1 cellular context compared by ENCODE assay signal in genomic region chr3:134364061-134364935, GRCh38.
A peak's percentile ranks its signal among the peaks of the same experiment; 100 is the strongest.
TF ChIP-seq lines count a peak whose summit lies in the region.

No MANE protein-coding gene starts in this region.

TF ChIP-seq in HEK293, 187 proteins besides CTCF, POLR2A, EP300 and RAD21 (continued from another document):
- TF ChIP-seq, protein P1, sequence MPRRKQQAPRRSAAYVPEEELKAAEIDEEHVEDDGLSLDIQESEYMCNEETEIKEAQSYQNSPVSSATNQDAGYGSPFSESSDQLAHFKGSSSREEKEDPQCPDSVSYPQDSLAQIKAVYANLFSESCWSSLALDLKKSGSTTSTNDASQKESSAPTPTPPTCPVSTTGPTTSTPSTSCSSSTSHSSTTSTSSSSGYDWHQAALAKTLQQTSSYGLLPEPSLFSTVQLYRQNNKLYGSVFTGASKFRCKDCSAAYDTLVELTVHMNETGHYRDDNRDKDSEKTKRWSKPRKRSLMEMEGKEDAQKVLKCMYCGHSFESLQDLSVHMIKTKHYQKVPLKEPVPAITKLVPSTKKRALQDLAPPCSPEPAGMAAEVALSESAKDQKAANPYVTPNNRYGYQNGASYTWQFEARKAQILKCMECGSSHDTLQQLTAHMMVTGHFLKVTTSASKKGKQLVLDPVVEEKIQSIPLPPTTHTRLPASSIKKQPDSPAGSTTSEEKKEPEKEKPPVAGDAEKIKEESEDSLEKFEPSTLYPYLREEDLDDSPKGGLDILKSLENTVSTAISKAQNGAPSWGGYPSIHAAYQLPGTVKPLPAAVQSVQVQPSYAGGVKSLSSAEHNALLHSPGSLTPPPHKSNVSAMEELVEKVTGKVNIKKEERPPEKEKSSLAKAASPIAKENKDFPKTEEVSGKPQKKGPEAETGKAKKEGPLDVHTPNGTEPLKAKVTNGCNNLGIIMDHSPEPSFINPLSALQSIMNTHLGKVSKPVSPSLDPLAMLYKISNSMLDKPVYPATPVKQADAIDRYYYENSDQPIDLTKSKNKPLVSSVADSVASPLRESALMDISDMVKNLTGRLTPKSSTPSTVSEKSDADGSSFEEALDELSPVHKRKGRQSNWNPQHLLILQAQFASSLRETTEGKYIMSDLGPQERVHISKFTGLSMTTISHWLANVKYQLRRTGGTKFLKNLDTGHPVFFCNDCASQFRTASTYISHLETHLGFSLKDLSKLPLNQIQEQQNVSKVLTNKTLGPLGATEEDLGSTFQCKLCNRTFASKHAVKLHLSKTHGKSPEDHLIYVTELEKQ (tag by site-specific recombination; IDR thresholded peaks at IDR 0.05; ENCODE audit: borderline replicate concordance): 0 out of 2 replicates have a peak, but pooled peaks have one; percentile 17
- TF ChIP-seq ZSCAN4 (tag by site-specific recombination; IDR thresholded peaks at IDR 0.05): no peak
- TF ChIP-seq BCL6B (tag by site-specific recombination; IDR thresholded peaks at IDR 0.05): no peak
- no peak for TF ChIP-seq ZNF768 (tag by site-specific recombination; IDR thresholded peaks at IDR 0.05)
- no peak for TF ChIP-seq MYNN (tag by site-specific recombination; IDR thresholded peaks at IDR 0.05; ENCODE audit: borderline replicate concordance)
- TF ChIP-seq ZFP37 (tag by site-specific recombination; IDR thresholded peaks at IDR 0.05): no peak
- TF ChIP-seq ZNF664 (tag by site-specific recombination; IDR thresholded peaks at IDR 0.05): no peak
- peak; percentile 61 for TF ChIP-seq KLF1 (tag by site-specific recombination; IDR thresholded peaks at IDR 0.05)
- no peak for TF ChIP-seq ZNF184 (tag by site-specific recombination; IDR thresholded peaks at IDR 0.05)
- no peak for TF ChIP-seq ZNF335 (tag by site-specific recombination; conservative IDR thresholded peaks at IDR 0.05)
- TF ChIP-seq ZNF121 (tag by site-specific recombination; IDR thresholded peaks at IDR 0.05): no peak
- TF ChIP-seq ZFP41 (tag by site-specific recombination; IDR thresholded peaks at IDR 0.05; ENCODE audit: borderline replicate concordance): no peak
- TF ChIP-seq ZNF621 (tag by site-specific recombination; IDR thresholded peaks at IDR 0.05): no peak
- TF ChIP-seq ZNF561 (tag by site-specific recombination; IDR thresholded peaks at IDR 0.05; ENCODE audit: borderline replicate concordance): no peak
- TF ChIP-seq, protein P2, sequence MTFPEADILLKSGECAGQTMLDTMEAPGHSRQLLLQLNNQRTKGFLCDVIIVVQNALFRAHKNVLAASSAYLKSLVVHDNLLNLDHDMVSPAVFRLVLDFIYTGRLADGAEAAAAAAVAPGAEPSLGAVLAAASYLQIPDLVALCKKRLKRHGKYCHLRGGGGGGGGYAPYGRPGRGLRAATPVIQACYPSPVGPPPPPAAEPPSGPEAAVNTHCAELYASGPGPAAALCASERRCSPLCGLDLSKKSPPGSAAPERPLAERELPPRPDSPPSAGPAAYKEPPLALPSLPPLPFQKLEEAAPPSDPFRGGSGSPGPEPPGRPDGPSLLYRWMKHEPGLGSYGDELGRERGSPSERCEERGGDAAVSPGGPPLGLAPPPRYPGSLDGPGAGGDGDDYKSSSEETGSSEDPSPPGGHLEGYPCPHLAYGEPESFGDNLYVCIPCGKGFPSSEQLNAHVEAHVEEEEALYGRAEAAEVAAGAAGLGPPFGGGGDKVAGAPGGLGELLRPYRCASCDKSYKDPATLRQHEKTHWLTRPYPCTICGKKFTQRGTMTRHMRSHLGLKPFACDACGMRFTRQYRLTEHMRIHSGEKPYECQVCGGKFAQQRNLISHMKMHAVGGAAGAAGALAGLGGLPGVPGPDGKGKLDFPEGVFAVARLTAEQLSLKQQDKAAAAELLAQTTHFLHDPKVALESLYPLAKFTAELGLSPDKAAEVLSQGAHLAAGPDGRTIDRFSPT (tag by site-specific recombination; IDR thresholded peaks at IDR 0.05): no peak
- TF ChIP-seq ZNF645 (tag by site-specific recombination; IDR thresholded peaks at IDR 0.05): no peak
- no peak for TF ChIP-seq ZNF174 (tag by site-specific recombination; IDR thresholded peaks at IDR 0.05)
- no peak for TF ChIP-seq ZNF776 (tag by site-specific recombination; IDR thresholded peaks at IDR 0.05; ENCODE audit: borderline replicate concordance)
- peak; percentile 30; the same call in 1 of the 2 replicates for TF ChIP-seq INSM2 (tag by site-specific recombination; IDR thresholded peaks at IDR 0.05)
- TF ChIP-seq, protein P3, sequence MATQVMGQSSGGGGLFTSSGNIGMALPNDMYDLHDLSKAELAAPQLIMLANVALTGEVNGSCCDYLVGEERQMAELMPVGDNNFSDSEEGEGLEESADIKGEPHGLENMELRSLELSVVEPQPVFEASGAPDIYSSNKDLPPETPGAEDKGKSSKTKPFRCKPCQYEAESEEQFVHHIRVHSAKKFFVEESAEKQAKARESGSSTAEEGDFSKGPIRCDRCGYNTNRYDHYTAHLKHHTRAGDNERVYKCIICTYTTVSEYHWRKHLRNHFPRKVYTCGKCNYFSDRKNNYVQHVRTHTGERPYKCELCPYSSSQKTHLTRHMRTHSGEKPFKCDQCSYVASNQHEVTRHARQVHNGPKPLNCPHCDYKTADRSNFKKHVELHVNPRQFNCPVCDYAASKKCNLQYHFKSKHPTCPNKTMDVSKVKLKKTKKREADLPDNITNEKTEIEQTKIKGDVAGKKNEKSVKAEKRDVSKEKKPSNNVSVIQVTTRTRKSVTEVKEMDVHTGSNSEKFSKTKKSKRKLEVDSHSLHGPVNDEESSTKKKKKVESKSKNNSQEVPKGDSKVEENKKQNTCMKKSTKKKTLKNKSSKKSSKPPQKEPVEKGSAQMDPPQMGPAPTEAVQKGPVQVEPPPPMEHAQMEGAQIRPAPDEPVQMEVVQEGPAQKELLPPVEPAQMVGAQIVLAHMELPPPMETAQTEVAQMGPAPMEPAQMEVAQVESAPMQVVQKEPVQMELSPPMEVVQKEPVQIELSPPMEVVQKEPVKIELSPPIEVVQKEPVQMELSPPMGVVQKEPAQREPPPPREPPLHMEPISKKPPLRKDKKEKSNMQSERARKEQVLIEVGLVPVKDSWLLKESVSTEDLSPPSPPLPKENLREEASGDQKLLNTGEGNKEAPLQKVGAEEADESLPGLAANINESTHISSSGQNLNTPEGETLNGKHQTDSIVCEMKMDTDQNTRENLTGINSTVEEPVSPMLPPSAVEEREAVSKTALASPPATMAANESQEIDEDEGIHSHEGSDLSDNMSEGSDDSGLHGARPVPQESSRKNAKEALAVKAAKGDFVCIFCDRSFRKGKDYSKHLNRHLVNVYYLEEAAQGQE (tag by site-specific recombination; IDR thresholded peaks at IDR 0.05): no peak
- no peak for TF ChIP-seq ZBTB48 (tag by site-specific recombination; IDR thresholded peaks at IDR 0.05)
- TF ChIP-seq ZNF112 (tag by site-specific recombination; IDR thresholded peaks at IDR 0.05): no peak
- peak; percentile 85 for TF ChIP-seq ZIC2 (tag by site-specific recombination; IDR thresholded peaks at IDR 0.05)
- no peak for TF ChIP-seq ZNF514 (tag by site-specific recombination; IDR thresholded peaks at IDR 0.05)
TF ChIP-seq in HEK293: peak in this region for 40.
